Comparison of ENCODE assay signal across 1 cellular context in the genomic region with DNA sequence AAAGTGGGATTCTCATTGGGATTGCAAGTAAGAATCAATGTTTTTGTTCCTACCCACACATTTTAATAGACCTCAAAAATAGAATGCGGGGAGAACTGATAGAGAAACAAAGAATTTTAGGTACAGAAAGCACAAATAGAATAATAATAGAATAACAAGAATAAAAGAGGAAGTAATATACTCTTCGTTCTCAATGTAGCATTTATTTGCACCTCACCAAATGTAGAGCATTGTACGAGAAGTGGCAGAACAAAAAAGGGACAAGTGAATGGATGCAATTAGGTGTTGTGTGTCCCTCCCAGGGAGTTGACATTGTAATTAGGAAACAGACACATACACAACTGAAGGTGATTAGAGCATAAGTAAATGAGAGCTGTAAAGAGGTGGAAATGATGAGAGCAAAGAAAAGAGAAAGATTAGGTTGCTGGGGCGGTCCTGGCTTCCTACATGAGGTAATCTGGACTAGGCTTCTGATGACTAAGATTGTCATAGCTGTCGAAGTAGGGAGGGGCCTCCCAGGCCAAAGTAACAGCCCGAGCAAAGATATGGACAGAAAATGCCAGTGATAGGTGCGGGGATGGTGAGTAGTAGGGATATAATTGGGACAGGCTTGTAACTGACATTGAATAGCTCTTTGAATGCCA.
TF ChIP-seq lines count a peak whose summit lies in the region.

No MANE protein-coding gene starts in this region.

TF ChIP-seq in SK-N-SH, 30 proteins besides CTCF, POLR2A, EP300 and RAD21 (continued from another document):
- no peak for TF ChIP-seq PBX3 (IDR thresholded peaks at IDR 0.05)
- TF ChIP-seq IRF3 (IDR thresholded peaks at IDR 0.05; ENCODE audit: low read depth, low read length): no peak
- TF ChIP-seq POLR2AphosphoS5 (IDR thresholded peaks at IDR 0.05; ENCODE audit: low read depth, low read length): no peak
- no peak for TF ChIP-seq YY1 (IDR thresholded peaks at IDR 0.05; ENCODE audit: low read depth)
- TF ChIP-seq REST (IDR thresholded peaks at IDR 0.05; ENCODE audit: low read depth, low read length): no peak
- TF ChIP-seq TCF12 (IDR thresholded peaks at IDR 0.05): no peak
- TF ChIP-seq TEAD4 (IDR thresholded peaks at IDR 0.05; ENCODE audit: borderline replicate concordance, insufficient read depth): no peak
- no peak for TF ChIP-seq RCOR1 (IDR thresholded peaks at IDR 0.05; ENCODE audit: low read length)
